In genomic region chr1:159177273-159177907, GRCh38 we compare ENCODE assay signal across 8 cellular contexts. TPM values are rescaled to one million over a fixed set of nuclear protein-coding genes. Genes with fewer than 3 reads are reported as not detected.
DNase-seq lines count a peak whose midpoint lies in the region; ATAC-seq and FAIRE-seq lines count a peak whose summit lies in the region.

No MANE protein-coding gene starts in this region.

- no peak overlapping the region for H3K4ac ChIP-seq in mesendoderm (ENCODE audit: low read depth, low read length)

- no peak overlapping the region for H3K4me3 ChIP-seq in mesendoderm (ENCODE audit: low read length)

- H3K9ac ChIP-seq in mesendoderm (ENCODE audit: low read length): no peak overlapping the region

- ATAC-seq in HG03045 (IDR thresholded peaks at IDR 0.05; ENCODE audit: unreplicated experiment): no peak
- no peak for ATAC-seq in HG03108 (IDR thresholded peaks at IDR 0.05; ENCODE audit: unreplicated experiment)

- no peak overlapping the region for H3K18ac ChIP-seq in mesendoderm (ENCODE audit: low read length)

- H3K27me3 ChIP-seq in mesendoderm (ENCODE audit: insufficient read depth, low read length, poor library complexity): no peaks in the 10 kb centered on the region

- no peak overlapping the region for H4K8ac ChIP-seq in mesendoderm (ENCODE audit: low read depth, low read length)

- no peak overlapping the region for H4K5ac ChIP-seq in mesendoderm (ENCODE audit: low read length)

- H2AK5ac ChIP-seq in mesendoderm (ENCODE audit: low read length): no peak overlapping the region

- no peak overlapping the region for H2BK5ac ChIP-seq in mesendoderm (ENCODE audit: low read length)

- H3K23ac ChIP-seq in mesendoderm (ENCODE audit: low read length): no peak overlapping the region

- H3K79me2 ChIP-seq in mesendoderm (ENCODE audit: control insufficient read depth, insufficient read depth, low read length): no peaks in the 10 kb centered on the region

- no peak overlapping the region for H2BK15ac ChIP-seq in mesendoderm (replicated peaks; ENCODE audit: low read depth)

- H3K79me1 ChIP-seq in mesendoderm (ENCODE audit: low read length): no peaks in the 10 kb centered on the region

- H3K27ac ChIP-seq in mesendoderm (ENCODE audit: low read depth, low read length): no peak overlapping the region

- no peak overlapping the region for H3K4me2 ChIP-seq in mesendoderm (ENCODE audit: low read length)

- no peak overlapping the region for H2BK120ac ChIP-seq in mesendoderm (ENCODE audit: low read depth, low read length)

- H3K36me3 ChIP-seq in mesendoderm (ENCODE audit: control insufficient read depth, insufficient read depth, low read length): no peaks in the 10 kb centered on the region

- H3K4me1 ChIP-seq in mesendoderm (ENCODE audit: control insufficient read depth, low read depth, low read length): peaks cover 3% of the 10 kb centered on the region

- no CpG with 5 or more reads among the region's 3 CpGs for WGBS in mesendoderm (ENCODE audit: extremely low coverage, insufficient coverage, low lambda C conversion rate)

- DNase-seq in GM19239 (ENCODE audit: insufficient read length, low spot score) (peak; percentile 16), NCI-H226 (peak; percentile 42), T47D (ENCODE audit: low read depth in 1 of 2, low spot score in 1 of 2) (peak; percentile 84 to 93), mesendoderm (peak; percentile 91), SW 1271 (lab: John Stamatoyannopoulos, UW) (no peak), Ammon's horn (ENCODE audit: low spot score) (no peak)

- in situ Hi-C loops in T47D (cut with HindIII; ENCODE audit: low pct_unique_long_range_greater_than_20kb, low sequenced_read_pairs): no loop called here

- no peak for FAIRE-seq in GM19239 (lab: Jason Lieb, UNC)

- H3K56ac ChIP-seq in mesendoderm (ENCODE audit: low read length): no peak overlapping the region

RNA-seq across cellular contexts. Expression of gene CADM3, which starts 6.0 kb away (rescaled TPM):
- 2.1 TPM for polyA plus RNA-seq in mesendoderm (2013, experiment 1 of 2)
- polyA plus RNA-seq in mesendoderm (2013, experiment 2 of 2): 2.2 TPM

RNA-seq across cellular contexts. Expression of gene ACKR1, which starts 27.3 kb away (rescaled TPM):
- polyA plus RNA-seq in mesendoderm (2013, experiment 1 of 2): 0.25 TPM
- 0.13 TPM for polyA plus RNA-seq in mesendoderm (2013, experiment 2 of 2)

Comparison
In these comparisons a context has a peak if more than half of its experiments do, and no peak if none do; other contexts are left out.
1. DNase-seq: peak in GM19239 (single experiment), NCI-H226 (single experiment), T47D (2 of 2) and mesendoderm (single experiment); none in SW 1271 (0 of 2) and Ammon's horn (single experiment).